ENCODE assay signal across 1 cellular context in the genomic region with DNA sequence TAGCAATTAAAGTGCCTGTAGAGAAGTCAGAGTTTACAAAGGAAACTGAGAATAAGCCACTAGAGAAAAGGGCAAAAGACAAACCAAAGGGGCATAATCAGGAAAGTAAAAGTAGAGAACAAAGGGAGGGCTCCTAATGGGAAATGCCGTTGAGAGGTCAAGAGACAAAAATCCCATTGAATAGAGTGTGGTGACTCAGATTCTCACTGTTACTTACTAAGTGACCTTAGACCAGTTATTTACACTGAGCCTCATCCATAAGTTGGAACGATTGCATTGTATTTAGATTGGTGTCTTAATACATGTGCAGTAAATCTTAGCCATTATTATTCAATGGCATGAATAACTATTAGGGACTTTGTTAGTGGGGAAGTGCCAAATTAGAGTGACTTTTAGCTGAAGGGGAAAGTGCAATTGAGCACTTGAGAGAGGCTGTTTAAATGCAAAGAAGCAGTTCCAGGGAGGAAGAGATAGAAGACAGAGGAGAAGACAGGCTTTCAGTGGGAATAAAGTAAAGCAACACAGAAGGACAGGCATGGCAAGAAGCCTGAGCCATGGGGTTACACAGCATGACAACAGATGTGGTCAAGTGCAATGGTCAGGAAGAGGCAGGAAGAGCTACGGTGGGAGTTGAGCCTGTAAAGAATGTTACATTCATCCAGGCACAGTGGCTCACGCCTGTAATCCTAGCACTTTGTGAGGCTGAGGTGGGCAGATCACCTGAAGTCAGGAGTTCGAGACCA.
TF ChIP-seq lines count a peak whose summit lies in the region.

No MANE protein-coding gene starts in this region.

TF ChIP-seq in H1, 55 proteins besides CTCF, POLR2A, EP300 and RAD21:
- TF ChIP-seq SUZ12 (IDR thresholded peaks at IDR 0.05; ENCODE audit: low read length) = no peak
- TF ChIP-seq YY1 (IDR thresholded peaks at IDR 0.05; ENCODE audit: low read depth, low read length) = no peak
- no peak for TF ChIP-seq CREB1 (IDR thresholded peaks at IDR 0.05)
- no peak for TF ChIP-seq KDM1A (IDR thresholded peaks at IDR 0.05; ENCODE audit: borderline replicate concordance, low read length)
- no peak for TF ChIP-seq EZH2 (IDR thresholded peaks at IDR 0.05; ENCODE audit: low read depth, low read length, severe bottlenecking)
- no peak for TF ChIP-seq FOSL1 (IDR thresholded peaks at IDR 0.05; ENCODE audit: insufficient read depth, low read depth, low read length)
- TF ChIP-seq HDAC6 (IDR thresholded peaks at IDR 0.05; ENCODE audit: low read depth, low read length) = no peak
- TF ChIP-seq SP4 (IDR thresholded peaks at IDR 0.05; ENCODE audit: low read length) = no peak
- TF ChIP-seq JUND (IDR thresholded peaks at IDR 0.05; ENCODE audit: low read length) = no peak
- TF ChIP-seq GTF2F1 (IDR thresholded peaks at IDR 0.05; ENCODE audit: borderline replicate concordance, low read depth, low read length) = no peak
- TF ChIP-seq, protein P1, sequence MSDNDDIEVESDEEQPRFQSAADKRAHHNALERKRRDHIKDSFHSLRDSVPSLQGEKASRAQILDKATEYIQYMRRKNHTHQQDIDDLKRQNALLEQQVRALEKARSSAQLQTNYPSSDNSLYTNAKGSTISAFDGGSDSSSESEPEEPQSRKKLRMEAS (IDR thresholded peaks at IDR 0.05) = no peak
- TF ChIP-seq, protein P2, sequence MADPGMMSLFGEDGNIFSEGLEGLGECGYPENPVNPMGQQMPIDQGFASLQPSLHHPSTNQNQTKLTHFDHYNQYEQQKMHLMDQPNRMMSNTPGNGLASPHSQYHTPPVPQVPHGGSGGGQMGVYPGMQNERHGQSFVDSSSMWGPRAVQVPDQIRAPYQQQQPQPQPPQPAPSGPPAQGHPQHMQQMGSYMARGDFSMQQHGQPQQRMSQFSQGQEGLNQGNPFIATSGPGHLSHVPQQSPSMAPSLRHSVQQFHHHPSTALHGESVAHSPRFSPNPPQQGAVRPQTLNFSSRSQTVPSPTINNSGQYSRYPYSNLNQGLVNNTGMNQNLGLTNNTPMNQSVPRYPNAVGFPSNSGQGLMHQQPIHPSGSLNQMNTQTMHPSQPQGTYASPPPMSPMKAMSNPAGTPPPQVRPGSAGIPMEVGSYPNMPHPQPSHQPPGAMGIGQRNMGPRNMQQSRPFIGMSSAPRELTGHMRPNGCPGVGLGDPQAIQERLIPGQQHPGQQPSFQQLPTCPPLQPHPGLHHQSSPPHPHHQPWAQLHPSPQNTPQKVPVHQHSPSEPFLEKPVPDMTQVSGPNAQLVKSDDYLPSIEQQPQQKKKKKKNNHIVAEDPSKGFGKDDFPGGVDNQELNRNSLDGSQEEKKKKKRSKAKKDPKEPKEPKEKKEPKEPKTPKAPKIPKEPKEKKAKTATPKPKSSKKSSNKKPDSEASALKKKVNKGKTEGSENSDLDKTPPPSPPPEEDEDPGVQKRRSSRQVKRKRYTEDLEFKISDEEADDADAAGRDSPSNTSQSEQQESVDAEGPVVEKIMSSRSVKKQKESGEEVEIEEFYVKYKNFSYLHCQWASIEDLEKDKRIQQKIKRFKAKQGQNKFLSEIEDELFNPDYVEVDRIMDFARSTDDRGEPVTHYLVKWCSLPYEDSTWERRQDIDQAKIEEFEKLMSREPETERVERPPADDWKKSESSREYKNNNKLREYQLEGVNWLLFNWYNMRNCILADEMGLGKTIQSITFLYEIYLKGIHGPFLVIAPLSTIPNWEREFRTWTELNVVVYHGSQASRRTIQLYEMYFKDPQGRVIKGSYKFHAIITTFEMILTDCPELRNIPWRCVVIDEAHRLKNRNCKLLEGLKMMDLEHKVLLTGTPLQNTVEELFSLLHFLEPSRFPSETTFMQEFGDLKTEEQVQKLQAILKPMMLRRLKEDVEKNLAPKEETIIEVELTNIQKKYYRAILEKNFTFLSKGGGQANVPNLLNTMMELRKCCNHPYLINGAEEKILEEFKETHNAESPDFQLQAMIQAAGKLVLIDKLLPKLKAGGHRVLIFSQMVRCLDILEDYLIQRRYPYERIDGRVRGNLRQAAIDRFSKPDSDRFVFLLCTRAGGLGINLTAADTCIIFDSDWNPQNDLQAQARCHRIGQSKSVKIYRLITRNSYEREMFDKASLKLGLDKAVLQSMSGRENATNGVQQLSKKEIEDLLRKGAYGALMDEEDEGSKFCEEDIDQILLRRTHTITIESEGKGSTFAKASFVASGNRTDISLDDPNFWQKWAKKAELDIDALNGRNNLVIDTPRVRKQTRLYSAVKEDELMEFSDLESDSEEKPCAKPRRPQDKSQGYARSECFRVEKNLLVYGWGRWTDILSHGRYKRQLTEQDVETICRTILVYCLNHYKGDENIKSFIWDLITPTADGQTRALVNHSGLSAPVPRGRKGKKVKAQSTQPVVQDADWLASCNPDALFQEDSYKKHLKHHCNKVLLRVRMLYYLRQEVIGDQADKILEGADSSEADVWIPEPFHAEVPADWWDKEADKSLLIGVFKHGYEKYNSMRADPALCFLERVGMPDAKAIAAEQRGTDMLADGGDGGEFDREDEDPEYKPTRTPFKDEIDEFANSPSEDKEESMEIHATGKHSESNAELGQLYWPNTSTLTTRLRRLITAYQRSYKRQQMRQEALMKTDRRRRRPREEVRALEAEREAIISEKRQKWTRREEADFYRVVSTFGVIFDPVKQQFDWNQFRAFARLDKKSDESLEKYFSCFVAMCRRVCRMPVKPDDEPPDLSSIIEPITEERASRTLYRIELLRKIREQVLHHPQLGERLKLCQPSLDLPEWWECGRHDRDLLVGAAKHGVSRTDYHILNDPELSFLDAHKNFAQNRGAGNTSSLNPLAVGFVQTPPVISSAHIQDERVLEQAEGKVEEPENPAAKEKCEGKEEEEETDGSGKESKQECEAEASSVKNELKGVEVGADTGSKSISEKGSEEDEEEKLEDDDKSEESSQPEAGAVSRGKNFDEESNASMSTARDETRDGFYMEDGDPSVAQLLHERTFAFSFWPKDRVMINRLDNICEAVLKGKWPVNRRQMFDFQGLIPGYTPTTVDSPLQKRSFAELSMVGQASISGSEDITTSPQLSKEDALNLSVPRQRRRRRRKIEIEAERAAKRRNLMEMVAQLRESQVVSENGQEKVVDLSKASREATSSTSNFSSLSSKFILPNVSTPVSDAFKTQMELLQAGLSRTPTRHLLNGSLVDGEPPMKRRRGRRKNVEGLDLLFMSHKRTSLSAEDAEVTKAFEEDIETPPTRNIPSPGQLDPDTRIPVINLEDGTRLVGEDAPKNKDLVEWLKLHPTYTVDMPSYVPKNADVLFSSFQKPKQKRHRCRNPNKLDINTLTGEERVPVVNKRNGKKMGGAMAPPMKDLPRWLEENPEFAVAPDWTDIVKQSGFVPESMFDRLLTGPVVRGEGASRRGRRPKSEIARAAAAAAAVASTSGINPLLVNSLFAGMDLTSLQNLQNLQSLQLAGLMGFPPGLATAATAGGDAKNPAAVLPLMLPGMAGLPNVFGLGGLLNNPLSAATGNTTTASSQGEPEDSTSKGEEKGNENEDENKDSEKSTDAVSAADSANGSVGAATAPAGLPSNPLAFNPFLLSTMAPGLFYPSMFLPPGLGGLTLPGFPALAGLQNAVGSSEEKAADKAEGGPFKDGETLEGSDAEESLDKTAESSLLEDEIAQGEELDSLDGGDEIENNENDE (IDR thresholded peaks at IDR 0.05; ENCODE audit: insufficient replicate concordance, low read length) = no peak
